Comparison of ENCODE assay signal across 1 cellular context in genomic region chr9:120936764-120937122, GRCh38.
TF ChIP-seq lines count a peak whose summit lies in the region.

No MANE protein-coding gene starts in this region.

TF ChIP-seq in WTC11, 78 proteins besides CTCF, POLR2A, EP300 and RAD21 (continued from another document):
- TF ChIP-seq AFF4 (CRISPR knock-in tag; IDR thresholded peaks at IDR 0.05; ENCODE audit: borderline replicate concordance) (no peak), ESRRA (CRISPR knock-in tag; IDR thresholded peaks at IDR 0.05; ENCODE audit: borderline replicate concordance) (no peak), IRF1 (CRISPR knock-in tag; IDR thresholded peaks at IDR 0.05) (no peak), ZNF263 (CRISPR knock-in tag; IDR thresholded peaks at IDR 0.05; ENCODE audit: low read depth) (no peak), FOXJ3 (CRISPR knock-in tag; IDR thresholded peaks at IDR 0.05; ENCODE audit: borderline replicate concordance) (no peak), JAZF1 (CRISPR knock-in tag; IDR thresholded peaks at IDR 0.05) (no peak), TEAD4 (CRISPR knock-in tag; IDR thresholded peaks at IDR 0.05) (no peak), ZNF138 (CRISPR knock-in tag; conservative IDR thresholded peaks at IDR 0.05) (no peak)
